7 cellular contexts compared by ENCODE assay signal in the genomic region with DNA sequence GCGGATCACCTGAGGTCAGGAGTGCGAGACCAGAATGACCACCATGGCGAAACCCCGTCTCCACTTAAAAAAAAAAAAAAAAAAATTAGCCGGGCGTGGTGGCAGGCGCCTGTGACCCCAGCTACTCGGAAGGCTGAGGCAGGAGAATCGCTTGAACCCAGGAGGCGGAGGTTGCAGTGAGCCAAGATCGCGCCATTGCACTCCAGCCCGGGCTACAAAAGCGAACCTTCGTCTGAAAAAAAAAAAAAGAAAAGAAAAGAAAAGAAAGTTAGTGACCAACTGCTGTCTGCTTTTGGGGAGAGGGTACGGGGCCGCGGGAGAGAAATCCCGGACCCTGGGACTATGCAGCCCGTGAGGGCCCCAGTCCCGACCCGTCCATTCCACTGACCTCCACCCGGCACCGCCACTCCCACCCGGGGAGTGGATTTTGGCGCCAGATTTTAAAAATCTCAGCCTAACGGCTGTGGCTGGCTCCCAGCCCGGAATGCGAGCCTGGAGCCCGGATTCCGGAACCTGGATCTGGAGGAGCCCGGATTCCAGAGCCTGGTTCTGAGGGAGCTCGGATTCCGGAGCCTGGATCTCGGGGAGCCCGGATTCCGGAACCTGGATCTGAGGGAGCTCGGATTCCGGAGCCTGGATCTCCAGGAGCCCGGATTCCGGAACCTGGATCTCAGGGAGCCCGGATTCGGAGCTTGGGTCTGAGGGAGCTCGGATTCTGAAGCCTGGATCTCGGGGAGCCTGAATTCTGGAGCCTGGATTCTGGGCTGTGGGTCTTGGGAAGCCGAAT. TPM values are rescaled to one million over a fixed set of nuclear protein-coding genes. Genes with fewer than 3 reads are reported as not detected.
DNase-seq lines count a peak whose midpoint lies in the region.

No MANE protein-coding gene starts in this region.

- H3K36me3 ChIP-seq in skeletal muscle satellite cell (ENCODE audit: insufficient read depth, low read length): no peaks in the 10 kb centered on the region

- no peak overlapping the region for H3K27ac ChIP-seq in caudate nucleus (ENCODE audit: low read depth, low read length)

- peaks cover 10% of the 10 kb centered on the region for H3K4me1 ChIP-seq in skeletal muscle satellite cell (ENCODE audit: control insufficient read depth, insufficient read depth, low read length)

- peak; percentile 64 for DNase-seq in NCI-H446 treated with DMSO at 0.1 percent for 48 hours (lab: John Stamatoyannopoulos, UW)
- peak in 58 of 61 donors; percentile 16 to 93 (median 78) for DNase-seq in caudate nucleus (lab: John Stamatoyannopoulos, UW)
- peak; percentile 80 for DNase-seq in inferior parietal cortex (ENCODE audit: extremely low spot score)
- no peak for DNase-seq in activated gamma-delta T cell (lab: John Stamatoyannopoulos, UW)
- DNase-seq in stimulated activated CD4-positive, alpha-beta T cell treated with anti-CD3 and anti-CD28 coated beads, Interleukin-4, amount 100 ng/mL, for 24 hours: no peak

- H3K9ac ChIP-seq in skeletal muscle satellite cell (ENCODE audit: low read depth, low read length): peak overlapping the region; percentile 82

- H3K4me2 ChIP-seq in skeletal muscle satellite cell (ENCODE audit: low read length): peak overlapping the region; percentile 98

- no peaks in the 10 kb centered on the region for H3K27me3 ChIP-seq in skeletal muscle satellite cell (ENCODE audit: control insufficient read depth, insufficient read depth, low read length)

- H3K4me3 ChIP-seq in GM08714 (ENCODE audit: low read length) (peak overlapping the region; percentile 64; the same call in 1 of the 2 replicates), skeletal muscle satellite cell (ENCODE audit: low read length) (peak overlapping the region; percentile 87)

- H3K9me3 ChIP-seq in skeletal muscle satellite cell (replicated peaks; ENCODE audit: low read length): no peaks in the 10 kb centered on the region

RNA-seq across cellular contexts. Expression of gene LMNB2, which starts 6.1 kb away (rescaled TPM):
- 81.4 and 91.5 TPM in 2 replicates for total RNA-seq in skeletal muscle satellite cell (2012; rRNA removed)

RNA-seq across cellular contexts. Expression of gene GADD45B, which starts 13.1 kb away (rescaled TPM):
- total RNA-seq in skeletal muscle satellite cell (2012; rRNA removed): 47.4 and 61.6 TPM in 2 replicates

RNA-seq across cellular contexts. Expression of gene TIMM13, which starts 35.4 kb away (rescaled TPM):
- total RNA-seq in skeletal muscle satellite cell (2012; rRNA removed): 52.0 and 53.0 TPM in 2 replicates

Comparison
In these comparisons a context has a peak if more than half of its experiments do, and no peak if none do; other contexts are left out.
1. DNase-seq: peak in NCI-H446 treated with DMSO at 0.1 percent for 48 hours (single experiment), caudate nucleus (58 of 61) and inferior parietal cortex (single experiment); none in activated gamma-delta T cell (single experiment) and stimulated activated CD4-positive, alpha-beta T cell treated with anti-CD3 and anti-CD28 coated beads, Interleukin-4, amount 100 ng/mL, for 24 hours (single experiment).